Comparison of ENCODE assay signal across 20 cellular contexts in the genomic region with DNA sequence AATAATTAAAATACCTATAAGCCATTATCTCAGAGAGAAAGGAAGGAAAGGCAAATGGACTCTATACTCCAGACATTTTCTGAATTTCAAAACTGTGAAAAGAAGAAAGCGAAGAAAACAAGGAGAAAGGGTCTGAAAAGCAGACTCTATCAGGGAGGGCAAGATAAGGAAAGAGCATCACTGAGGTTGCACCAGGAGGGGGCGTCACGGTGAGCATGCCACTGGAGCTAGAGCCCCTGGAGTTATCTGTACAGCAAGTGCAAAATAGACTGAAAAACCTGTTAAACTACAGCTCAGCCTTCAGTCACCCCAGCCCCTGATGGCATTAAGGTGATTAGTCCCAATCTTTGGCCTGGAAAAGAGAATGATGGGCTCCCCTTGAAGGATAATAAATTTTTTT.
"Had no signal": no experiment of that assay in that cellular context is flagged by ENCODE, and none has a peak within 500 bp of the region (broad histone marks: within the 10 kb centered on the region; RNA-seq: fewer than 3 reads in every experiment).

No MANE protein-coding gene starts in this region.

- H3K9me3 ChIP-seq: colonic mucosa, heart left ventricle, right atrium auricular region, thoracic aorta had no signal

- H3K4me1 ChIP-seq: colonic mucosa, heart left ventricle, right atrium auricular region, sigmoid colon, transverse colon had no signal

- H3K27me3 ChIP-seq: colonic mucosa, heart left ventricle, ovary, right atrium auricular region, sigmoid colon, transverse colon had no signal

- H3K9me3 Mint-ChIP-seq: neural crest cell had no signal

- H3K4me3 Mint-ChIP-seq: natural killer cell; neural crest cell; stimulated activated naive B cell treated with anti-CD40 and anti-IgM and Interleukin-4, amounts not matched to agents 10 μg/mL and 1 μg/mL and 100 μg/mL, for 72 hours; stimulated activated naive CD8-positive, alpha-beta T cell treated with anti-CD3 and anti-CD28 coated beads, Interleukin-15, amount 100 ng/mL, for 72 hours had no signal

- ATAC-seq: heart left ventricle; left colon; left ventricle myocardium superior; natural killer cell; stimulated activated naive B cell treated with anti-CD40 and anti-IgM and Interleukin-4, amounts not matched to agents 10 μg/mL and 1 μg/mL and 100 μg/mL, for 72 hours; stimulated activated naive CD8-positive, alpha-beta T cell treated with anti-CD3 and anti-CD28 coated beads, Interleukin-15, amount 100 ng/mL, for 72 hours had no signal

- H3K36me3 ChIP-seq: colonic mucosa, heart left ventricle, ovary, right atrium auricular region, sigmoid colon, thoracic aorta, transverse colon had no signal

- DNase-seq: colonic mucosa; effector CD4-positive, alpha-beta T cell; heart left ventricle; hippocampal formation; left colon; left ventricle myocardium superior; mammary epithelial cell; natural killer cell; nucleus accumbens; ovary; sigmoid colon; stimulated activated CD4-positive, alpha-beta T cell treated with anti-CD3 and anti-CD28 coated beads, Interleukin-2, amount 100 ng/mL, for 24 hours; stimulated activated CD4-positive, alpha-beta T cell treated with anti-CD3 and anti-CD28 coated beads, Interleukin-4, amount 100 ng/mL, for 4 hours; stimulated activated naive B cell treated with anti-CD40 and anti-IgM and Interleukin-4, amounts not matched to agents 10 μg/mL and 1 μg/mL and 100 μg/mL, for 72 hours; stimulated activated naive CD8-positive, alpha-beta T cell treated with anti-CD3 and anti-CD28 coated beads, Interleukin-15, amount 100 ng/mL, for 72 hours; transverse colon had no signal

- H3K4me3 ChIP-seq: colonic mucosa, heart left ventricle, ovary, right atrium auricular region, sigmoid colon, skin epidermis, thoracic aorta, transverse colon had no signal

- H3K4me1 Mint-ChIP-seq: natural killer cell; stimulated activated naive B cell treated with anti-CD40 and anti-IgM and Interleukin-4, amounts not matched to agents 10 μg/mL and 1 μg/mL and 100 μg/mL, for 72 hours; stimulated activated naive CD8-positive, alpha-beta T cell treated with anti-CD3 and anti-CD28 coated beads, Interleukin-15, amount 100 ng/mL, for 72 hours had no signal

- H3K36me3 Mint-ChIP-seq: stimulated activated naive B cell treated with anti-CD40 and anti-IgM and Interleukin-4, amounts not matched to agents 10 μg/mL and 1 μg/mL and 100 μg/mL, for 72 hours had no signal

- H3K27me3 Mint-ChIP-seq: stimulated activated naive B cell treated with anti-CD40 and anti-IgM and Interleukin-4, amounts not matched to agents 10 μg/mL and 1 μg/mL and 100 μg/mL, for 72 hours; stimulated activated naive CD8-positive, alpha-beta T cell treated with anti-CD3 and anti-CD28 coated beads, Interleukin-15, amount 100 ng/mL, for 72 hours had no signal

- H3K27ac Mint-ChIP-seq: natural killer cell; stimulated activated naive B cell treated with anti-CD40 and anti-IgM and Interleukin-4, amounts not matched to agents 10 μg/mL and 1 μg/mL and 100 μg/mL, for 72 hours; stimulated activated naive CD8-positive, alpha-beta T cell treated with anti-CD3 and anti-CD28 coated beads, Interleukin-15, amount 100 ng/mL, for 72 hours had no signal

- H3K27ac ChIP-seq: colonic mucosa, heart left ventricle, ovary, right atrium auricular region, sigmoid colon, skin epidermis, thoracic aorta, transverse colon had no signal
